In genomic region chr6:104993576-104993975, GRCh38 we compare ENCODE assay signal across 3 cellular contexts. TPM values are rescaled to one million over a fixed set of nuclear protein-coding genes. Genes with fewer than 3 reads are reported as not detected.
"Had no signal": no experiment of that assay in that cellular context is flagged by ENCODE, and none has a peak within 500 bp of the region (broad histone marks: within the 10 kb centered on the region; RNA-seq: fewer than 3 reads in every experiment).

No MANE protein-coding gene starts in this region.

RNA-seq across cellular contexts. Expression of gene LIN28B, which starts 36.7 kb away (rescaled TPM):
- total RNA-seq: HT-29, IMR-90 had no signal
- polyA plus RNA-seq: IgD-negative memory B cell, IMR-90 had no signal
